8 cellular contexts compared by ENCODE assay signal in the genomic region with DNA sequence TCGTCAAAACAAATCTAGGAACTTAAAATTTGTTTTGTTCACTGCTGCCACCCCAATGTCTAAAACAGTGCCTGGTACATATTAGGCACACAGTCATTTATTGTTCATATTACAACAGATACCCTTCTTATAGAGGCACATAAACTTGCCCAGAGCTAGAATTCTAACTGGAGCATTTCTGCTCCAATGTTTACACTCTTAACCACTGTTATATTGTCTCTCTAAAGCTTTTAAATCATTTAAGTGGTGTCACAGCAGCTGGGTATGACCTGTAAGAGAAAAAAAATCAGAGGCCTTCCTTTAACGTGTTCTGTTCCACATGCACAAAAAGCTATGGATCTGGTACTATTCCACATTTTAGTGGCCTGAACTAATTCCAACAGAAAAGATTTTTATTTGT. TPM values are rescaled to one million over a fixed set of nuclear protein-coding genes. Genes with fewer than 3 reads are reported as not detected.
DNase-seq lines count a peak whose midpoint lies in the region; ATAC-seq and TF ChIP-seq lines count a peak whose summit lies in the region.

No MANE protein-coding gene starts in this region.

- POLR2A ChIA-PET in AG04450 (lab: Yijun Ruan, JAX) (interaction anchor here (1.0 to 1.8 kb wide), 6 partner anchors 8 to 204 kb away, joined by 3 to 7 read pairs (median 4); no protein-coding TSS in a partner anchor), WTC11 (lab: Charles Lee) (interaction anchor here (0.8 kb wide), 1 partner anchor 45 kb away, joined by 3 read pairs; a partner anchor contains a TSS)

- H3K9ac ChIP-seq in HUES64 (ENCODE audit: low read depth, low read length): peak overlapping the region; percentile 98

- H3K4me3 ChIP-seq in AG04450 (ENCODE audit: low read depth, low read length) (peak overlapping the region; percentile 92), HUES64 (ENCODE audit: low read length) (peak overlapping the region; percentile 82), muscle layer of duodenum (ENCODE audit: low read depth in 1 of 2, low read length in 2 of 2) (peak overlapping the region; percentile 90 to 92)

- 59% methylated on average over 2 of the region's 2 CpGs for WGBS in HUES64

- H3K36me3 ChIP-seq in HUES64 (ENCODE audit: insufficient read depth, low read length): peaks cover 39% of the 10 kb centered on the region
- H3K36me3 ChIP-seq in muscle layer of duodenum (ENCODE audit: control insufficient read depth in 1 of 2, insufficient read depth in 2 of 2, low read length in 2 of 2): peaks cover 4 to 40% of the 10 kb centered on the region in 2 donors

- peaks cover 11% of the 10 kb centered on the region for H3K36me3 Mint-ChIP-seq in WTC11

- H3K4me1 ChIP-seq in HUES64 (ENCODE audit: insufficient read depth, low read length) (peaks cover 51% of the 10 kb centered on the region), muscle layer of duodenum (ENCODE audit: control insufficient read depth in 1 of 2, insufficient read depth in 2 of 2, low read length in 2 of 2) (peaks cover 32 to 58% of the 10 kb centered on the region in 2 donors)

- H3K4me1 Mint-ChIP-seq in WTC11: peaks cover 54% of the 10 kb centered on the region

- no peak overlapping the region for H3K27ac Mint-ChIP-seq in WTC11

- no peak for ATAC-seq in GM18520 (IDR thresholded peaks at IDR 0.05; ENCODE audit: unreplicated experiment)
- ATAC-seq in WTC11: no peak
- ATAC-seq in GM19328 (IDR thresholded peaks at IDR 0.05; ENCODE audit: unreplicated experiment): no peak

- H3K4me3 Mint-ChIP-seq in WTC11: no peak overlapping the region

- H3K27me3 Mint-ChIP-seq in WTC11 (ENCODE audit: low read depth): no peaks in the 10 kb centered on the region

- H3K9me3 Mint-ChIP-seq in WTC11: no peaks in the 10 kb centered on the region

- CTCF ChIA-PET in AG04450 (lab: Charles Lee): interaction anchor here (1.6 to 3.4 kb wide), 3 partner anchors 204 to 276 kb away, joined by 3 to 10 read pairs (median 9); a partner anchor contains a TSS
- CTCF ChIA-PET in WTC11 (lab: Charles Lee): interaction anchor here (1.2 kb wide), 1 partner anchor 245 kb away, joined by 3 read pairs; no protein-coding TSS in a partner anchor

- TF ChIP-seq CTCF in AG04450 (IDR thresholded peaks at IDR 0.05; ENCODE audit: low read depth, low read length) (no peak), WTC11 (IDR thresholded peaks at IDR 0.05) (no peak)

- H3K27ac ChIP-seq in AG04450 (ENCODE audit: low read depth, low read length) (no peak overlapping the region), HUES64 (ENCODE audit: low read depth, low read length) (no peak overlapping the region), cingulate gyrus (ENCODE audit: low read depth, low read length) (peak overlapping the region; percentile 41), muscle layer of duodenum (ENCODE audit: low read length) (peak overlapping the region; percentile 99)

- H3K9me3 ChIP-seq in AG04450 (ENCODE audit: control insufficient read depth, insufficient read depth, low read length): no peaks in the 10 kb centered on the region; the same call in 1 of the 2 replicates
- H3K9me3 ChIP-seq in HUES64 (ENCODE audit: insufficient read depth, low read depth, low read length): no peaks in the 10 kb centered on the region
- no peaks in the 10 kb centered on the region for H3K9me3 ChIP-seq in muscle layer of duodenum (ENCODE audit: control insufficient read depth in 1 of 2, low read length in 2 of 2)

- H3K27me3 ChIP-seq in AG04450 (ENCODE audit: control insufficient read depth, insufficient read depth, low read length) (no peaks in the 10 kb centered on the region), HUES64 (ENCODE audit: insufficient read depth, low read length) (no peaks in the 10 kb centered on the region), muscle layer of duodenum (ENCODE audit: low read depth, low read length) (no peaks in the 10 kb centered on the region)

- DNase-seq in AG04450 (ENCODE audit: low read depth, low spot score) (no peak), COR-L47 (lab: John Stamatoyannopoulos, UW) (no peak), WTC11 (ENCODE audit: low spot score) (no peak)

TF ChIP-seq in WTC11, 78 proteins besides CTCF, POLR2A, EP300 and RAD21 (continues in another document):
- TF ChIP-seq, protein P1, sequence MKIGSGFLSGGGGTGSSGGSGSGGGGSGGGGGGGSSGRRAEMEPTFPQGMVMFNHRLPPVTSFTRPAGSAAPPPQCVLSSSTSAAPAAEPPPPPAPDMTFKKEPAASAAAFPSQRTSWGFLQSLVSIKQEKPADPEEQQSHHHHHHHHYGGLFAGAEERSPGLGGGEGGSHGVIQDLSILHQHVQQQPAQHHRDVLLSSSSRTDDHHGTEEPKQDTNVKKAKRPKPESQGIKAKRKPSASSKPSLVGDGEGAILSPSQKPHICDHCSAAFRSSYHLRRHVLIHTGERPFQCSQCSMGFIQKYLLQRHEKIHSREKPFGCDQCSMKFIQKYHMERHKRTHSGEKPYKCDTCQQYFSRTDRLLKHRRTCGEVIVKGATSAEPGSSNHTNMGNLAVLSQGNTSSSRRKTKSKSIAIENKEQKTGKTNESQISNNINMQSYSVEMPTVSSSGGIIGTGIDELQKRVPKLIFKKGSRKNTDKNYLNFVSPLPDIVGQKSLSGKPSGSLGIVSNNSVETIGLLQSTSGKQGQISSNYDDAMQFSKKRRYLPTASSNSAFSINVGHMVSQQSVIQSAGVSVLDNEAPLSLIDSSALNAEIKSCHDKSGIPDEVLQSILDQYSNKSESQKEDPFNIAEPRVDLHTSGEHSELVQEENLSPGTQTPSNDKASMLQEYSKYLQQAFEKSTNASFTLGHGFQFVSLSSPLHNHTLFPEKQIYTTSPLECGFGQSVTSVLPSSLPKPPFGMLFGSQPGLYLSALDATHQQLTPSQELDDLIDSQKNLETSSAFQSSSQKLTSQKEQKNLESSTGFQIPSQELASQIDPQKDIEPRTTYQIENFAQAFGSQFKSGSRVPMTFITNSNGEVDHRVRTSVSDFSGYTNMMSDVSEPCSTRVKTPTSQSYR (CRISPR knock-in tag; IDR thresholded peaks at IDR 0.05): no peak
- TF ChIP-seq ZNF219 (CRISPR knock-in tag; IDR thresholded peaks at IDR 0.05; ENCODE audit: borderline replicate concordance) (no peak), NFATC4 (CRISPR knock-in tag; IDR thresholded peaks at IDR 0.05) (no peak), TCF7 (CRISPR knock-in tag; IDR thresholded peaks at IDR 0.05; ENCODE audit: low read depth) (no peak), FOXK1 (CRISPR knock-in tag; IDR thresholded peaks at IDR 0.05) (no peak)
- TF ChIP-seq, protein P2, sequence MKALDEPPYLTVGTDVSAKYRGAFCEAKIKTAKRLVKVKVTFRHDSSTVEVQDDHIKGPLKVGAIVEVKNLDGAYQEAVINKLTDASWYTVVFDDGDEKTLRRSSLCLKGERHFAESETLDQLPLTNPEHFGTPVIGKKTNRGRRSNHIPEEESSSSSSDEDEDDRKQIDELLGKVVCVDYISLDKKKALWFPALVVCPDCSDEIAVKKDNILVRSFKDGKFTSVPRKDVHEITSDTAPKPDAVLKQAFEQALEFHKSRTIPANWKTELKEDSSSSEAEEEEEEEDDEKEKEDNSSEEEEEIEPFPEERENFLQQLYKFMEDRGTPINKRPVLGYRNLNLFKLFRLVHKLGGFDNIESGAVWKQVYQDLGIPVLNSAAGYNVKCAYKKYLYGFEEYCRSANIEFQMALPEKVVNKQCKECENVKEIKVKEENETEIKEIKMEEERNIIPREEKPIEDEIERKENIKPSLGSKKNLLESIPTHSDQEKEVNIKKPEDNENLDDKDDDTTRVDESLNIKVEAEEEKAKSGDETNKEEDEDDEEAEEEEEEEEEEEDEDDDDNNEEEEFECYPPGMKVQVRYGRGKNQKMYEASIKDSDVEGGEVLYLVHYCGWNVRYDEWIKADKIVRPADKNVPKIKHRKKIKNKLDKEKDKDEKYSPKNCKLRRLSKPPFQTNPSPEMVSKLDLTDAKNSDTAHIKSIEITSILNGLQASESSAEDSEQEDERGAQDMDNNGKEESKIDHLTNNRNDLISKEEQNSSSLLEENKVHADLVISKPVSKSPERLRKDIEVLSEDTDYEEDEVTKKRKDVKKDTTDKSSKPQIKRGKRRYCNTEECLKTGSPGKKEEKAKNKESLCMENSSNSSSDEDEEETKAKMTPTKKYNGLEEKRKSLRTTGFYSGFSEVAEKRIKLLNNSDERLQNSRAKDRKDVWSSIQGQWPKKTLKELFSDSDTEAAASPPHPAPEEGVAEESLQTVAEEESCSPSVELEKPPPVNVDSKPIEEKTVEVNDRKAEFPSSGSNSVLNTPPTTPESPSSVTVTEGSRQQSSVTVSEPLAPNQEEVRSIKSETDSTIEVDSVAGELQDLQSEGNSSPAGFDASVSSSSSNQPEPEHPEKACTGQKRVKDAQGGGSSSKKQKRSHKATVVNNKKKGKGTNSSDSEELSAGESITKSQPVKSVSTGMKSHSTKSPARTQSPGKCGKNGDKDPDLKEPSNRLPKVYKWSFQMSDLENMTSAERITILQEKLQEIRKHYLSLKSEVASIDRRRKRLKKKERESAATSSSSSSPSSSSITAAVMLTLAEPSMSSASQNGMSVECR (CRISPR knock-in tag; IDR thresholded peaks at IDR 0.05; ENCODE audit: borderline replicate concordance): no peak
- TF ChIP-seq, protein P3, sequence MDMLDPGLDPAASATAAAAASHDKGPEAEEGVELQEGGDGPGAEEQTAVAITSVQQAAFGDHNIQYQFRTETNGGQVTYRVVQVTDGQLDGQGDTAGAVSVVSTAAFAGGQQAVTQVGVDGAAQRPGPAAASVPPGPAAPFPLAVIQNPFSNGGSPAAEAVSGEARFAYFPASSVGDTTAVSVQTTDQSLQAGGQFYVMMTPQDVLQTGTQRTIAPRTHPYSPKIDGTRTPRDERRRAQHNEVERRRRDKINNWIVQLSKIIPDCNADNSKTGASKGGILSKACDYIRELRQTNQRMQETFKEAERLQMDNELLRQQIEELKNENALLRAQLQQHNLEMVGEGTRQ (CRISPR knock-in tag; IDR thresholded peaks at IDR 0.05): no peak
- TF ChIP-seq, protein P4, sequence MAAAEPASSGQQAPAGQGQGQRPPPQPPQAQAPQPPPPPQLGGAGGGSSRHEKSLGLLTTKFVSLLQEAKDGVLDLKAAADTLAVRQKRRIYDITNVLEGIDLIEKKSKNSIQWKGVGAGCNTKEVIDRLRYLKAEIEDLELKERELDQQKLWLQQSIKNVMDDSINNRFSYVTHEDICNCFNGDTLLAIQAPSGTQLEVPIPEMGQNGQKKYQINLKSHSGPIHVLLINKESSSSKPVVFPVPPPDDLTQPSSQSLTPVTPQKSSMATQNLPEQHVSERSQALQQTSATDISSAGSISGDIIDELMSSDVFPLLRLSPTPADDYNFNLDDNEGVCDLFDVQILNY (CRISPR knock-in tag; IDR thresholded peaks at IDR 0.05): no peak

RNA-seq across cellular contexts. Expression of a gene that starts 3.0 kb away (rescaled TPM):
- polyA plus RNA-seq in AG04450 (2011; rRNA removed): 381 and 534 TPM in 2 replicates
- polyA minus RNA-seq in AG04450 (2011; rRNA and poly(A)+ RNA removed): 323 and 366 TPM in 2 replicates
- polyA plus RNA-seq in HUES64 (2013, experiment 1 of 2): 292 TPM
- 349 TPM for polyA plus RNA-seq in HUES64 (2013, experiment 2 of 2)
- 326 to 351 TPM (median 334 TPM) in 3 replicates for total RNA-seq in WTC11 (2021)

RNA-seq across cellular contexts. Expression of a gene that starts 44.4 kb away (rescaled TPM):
- polyA plus RNA-seq in AG04450 (2011; rRNA removed): 23.2 and 30.6 TPM in 2 replicates
- polyA minus RNA-seq in AG04450 (2011; rRNA and poly(A)+ RNA removed): 11.3 and 13.3 TPM in 2 replicates
- 67.0 TPM for polyA plus RNA-seq in HUES64 (2013, experiment 1 of 2)
- 59.7 TPM for polyA plus RNA-seq in HUES64 (2013, experiment 2 of 2)
- 30.0 to 36.6 TPM (median 36.2 TPM) in 3 replicates for total RNA-seq in WTC11 (2021)

Comparison
In these comparisons a context has a peak if more than half of its experiments do, and no peak if none do; other contexts are left out.
1. H3K27ac ChIP-seq: peak in cingulate gyrus (single experiment) and muscle layer of duodenum (single experiment); none in AG04450 (single experiment) and HUES64 (single experiment).
2. Peak in every context shown above with its lines, with median percentiles within 50 percentile points of each other: H3K4me3 ChIP-seq.